8 cellular contexts compared by ENCODE assay signal in the genomic region with DNA sequence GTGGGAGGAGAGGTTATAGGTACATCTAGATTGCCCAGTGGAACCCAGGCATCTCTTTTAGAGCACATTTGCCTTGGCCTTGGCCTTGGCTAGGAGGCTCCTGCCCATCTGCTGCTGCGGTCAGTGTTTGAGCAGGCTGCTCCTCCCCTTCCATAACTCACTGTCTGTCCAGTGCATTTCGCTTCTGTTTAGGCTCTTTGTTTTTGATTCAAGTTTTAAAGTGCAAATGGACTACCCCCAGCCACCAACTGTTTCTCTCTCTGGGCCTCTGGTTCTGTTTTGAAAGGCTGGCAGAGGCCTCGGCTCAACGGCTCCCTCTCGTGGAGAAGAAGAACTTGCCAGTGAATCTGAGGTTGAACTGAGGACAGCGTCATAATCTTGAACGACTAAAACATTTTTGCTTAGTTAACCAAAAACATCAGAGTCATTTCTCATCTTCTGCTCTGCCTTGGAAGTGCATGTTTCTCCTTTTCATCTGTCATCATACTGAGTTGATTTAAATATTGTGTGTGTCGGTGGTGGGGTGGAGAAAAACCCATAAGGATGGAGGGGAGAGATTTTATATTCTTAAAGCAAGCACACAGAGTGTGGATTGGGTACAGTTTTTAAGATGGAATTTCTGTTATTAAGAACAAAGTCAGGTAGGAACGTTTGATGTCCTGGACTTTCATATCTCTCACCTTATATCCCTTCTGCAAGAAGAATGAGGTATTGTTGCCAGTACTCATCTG.
DNase-seq lines count a peak whose midpoint lies in the region; ATAC-seq, FAIRE-seq and TF ChIP-seq lines count a peak whose summit lies in the region.

No MANE protein-coding gene starts in this region.

- H3K9me3 ChIP-seq in keratinocyte (ENCODE audit: control insufficient read depth, low read depth, low read length), result no peaks in the 10 kb centered on the region

- no peak overlapping the region for H2AFZ ChIP-seq in keratinocyte (ENCODE audit: control insufficient read depth, low read length)

- H3K27me3 ChIP-seq in keratinocyte (ENCODE audit: control insufficient read depth, extremely low read depth, insufficient read depth, low read length), result no peaks in the 10 kb centered on the region

- H3K36me3 ChIP-seq in keratinocyte (ENCODE audit: control insufficient read depth in 2 of 2, extremely low read depth in 1 of 2, insufficient read depth in 2 of 2, low read length in 2 of 2), result peaks cover 26 to 33% of the 10 kb centered on the region in 2 experiments

- H3K4me3 ChIP-seq in cardiac fibroblast (replicated peaks in 1 of 2; ENCODE audit: low read depth in 2 of 2, low read length in 2 of 2) (no peak overlapping the region), keratinocyte (ENCODE audit: control insufficient read depth in 2 of 3, extremely low read depth in 1 of 3, insufficient read depth in 2 of 3, low read depth in 1 of 3, low read length in 3 of 3) (no peak overlapping the region)

- peak; percentile 56 to 81 for ATAC-seq in activated CD4-positive, CD25-positive, alpha-beta regulatory T cell treated with anti-CD3 and anti-CD28 coated beads, Interleukin-2, amount 50 U/mL, for 24 hours
- no peak for ATAC-seq in GM18517 (IDR thresholded peaks at IDR 0.05; ENCODE audit: unreplicated experiment)

- no peak overlapping the region for H3K27ac ChIP-seq in keratinocyte (ENCODE audit: control insufficient read depth, insufficient read depth, low read length)

- TF ChIP-seq CTCF in cardiac fibroblast (IDR thresholded peaks at IDR 0.05; ENCODE audit: low read depth, low read length) (peak; percentile 99), keratinocyte (optimal IDR thresholded peaks at IDR 0.05 in 1 of 3, IDR thresholded peaks at IDR 0.05 in 1 of 3, conservative IDR thresholded peaks at IDR 0.05 in 1 of 3; ENCODE audit: extremely low read depth in 1 of 3, insufficient read depth in 2 of 3, low read length in 3 of 3) (peak; percentile 68 to 95 (median 93))

- no peaks in the 10 kb centered on the region for H4K20me1 ChIP-seq in keratinocyte (ENCODE audit: control insufficient read depth, extremely low read depth, insufficient read depth, low read length)

- H3K9me1 ChIP-seq in keratinocyte (ENCODE audit: control insufficient read depth, extremely low read depth, insufficient read depth, low read length), result no peaks in the 10 kb centered on the region

- peaks cover 12% of the 10 kb centered on the region for H3K79me2 ChIP-seq in keratinocyte (ENCODE audit: control insufficient read depth, insufficient read depth, low read length)

- FAIRE-seq in keratinocyte (lab: Jason Lieb, UNC), result peak; percentile 64

- H3K4me1 ChIP-seq in keratinocyte (ENCODE audit: control insufficient read depth, extremely low read depth, insufficient read depth, low read length), result no peaks in the 10 kb centered on the region

- dilution Hi-C loops in keratinocyte (cut with MboI; ENCODE audit: extremely low pct_ligation_motif_present, low sequenced_read_pairs), result no loop called here

- DNase-seq in NCI-H446 (lab: John Stamatoyannopoulos, UW) (peak; percentile 48 to 61), NCI-H446 treated with DMSO at 0.1 percent for 48 hours (lab: John Stamatoyannopoulos, UW) (no peak), NCI-H1105 (lab: John Stamatoyannopoulos, UW) (peak; percentile 28), cardiac fibroblast (ENCODE audit: low read depth in 2 of 2) (peak; percentile 84 to 86), keratinocyte (ENCODE audit: low read depth, low spot score) (no peak)
- peak; percentile 73 for DNase-seq in stimulated activated CD4-positive, alpha-beta T cell treated with anti-CD3 and anti-CD28 coated beads, Interleukin-1b, Interleukin-23, amount 100 ng/mL, for 48 hours

- no peak overlapping the region for H3K4me2 ChIP-seq in keratinocyte (ENCODE audit: control insufficient read depth, extremely low read depth, insufficient read depth, low read depth, low read length)

- no peak overlapping the region for H3K9ac ChIP-seq in keratinocyte (ENCODE audit: control insufficient read depth, extremely low read depth, insufficient read depth, low read length)

Comparison
In these comparisons a context has a peak if more than half of its experiments do, and no peak if none do; other contexts are left out.
1. DNase-seq: peak in NCI-H446 (2 of 2), NCI-H1105 (single experiment), cardiac fibroblast (2 of 2) and stimulated activated CD4-positive, alpha-beta T cell treated with anti-CD3 and anti-CD28 coated beads, Interleukin-1b, Interleukin-23, amount 100 ng/mL, for 48 hours (single experiment); none in NCI-H446 treated with DMSO at 0.1 percent for 48 hours (single experiment) and keratinocyte (single experiment).